Comparison of ENCODE assay signal across 8 cellular contexts in genomic region chr11:11171854-11172253, GRCh38.
DNase-seq lines count a peak whose midpoint lies in the region; ATAC-seq and TF ChIP-seq lines count a peak whose summit lies in the region.

No MANE protein-coding gene starts in this region.

- no peaks in the 10 kb centered on the region for H3K27me3 Mint-ChIP-seq in activated naive CD4-positive, alpha-beta T cell treated with anti-CD3 and anti-CD28 coated beads for 36 hours (ENCODE audit: low read depth)
- peaks cover 11% of the 10 kb centered on the region for H3K27me3 Mint-ChIP-seq in activated CD4-positive, alpha-beta T cell treated with anti-CD3 and anti-CD28 coated beads, Interleukin-2, amount 10 ng/mL, durations not matched to agents 24 days and 14 days
- H3K27me3 Mint-ChIP-seq in stimulated activated naive CD8-positive, alpha-beta T cell treated with anti-CD3 and anti-CD28 coated beads, Interleukin-15, amount 100 ng/mL, for 72 hours = no peaks in the 10 kb centered on the region

- H3K27me3 ChIP-seq in foreskin keratinocyte = peaks cover 6% of the 10 kb centered on the region

- no peak overlapping the region for H3K27ac Mint-ChIP-seq in activated naive CD4-positive, alpha-beta T cell treated with anti-CD3 and anti-CD28 coated beads for 36 hours
- H3K27ac Mint-ChIP-seq in activated CD4-positive, alpha-beta T cell treated with anti-CD3 and anti-CD28 coated beads, Interleukin-2, amount 10 ng/mL, durations not matched to agents 24 days and 14 days = no peak overlapping the region
- H3K27ac Mint-ChIP-seq in stimulated activated naive CD8-positive, alpha-beta T cell treated with anti-CD3 and anti-CD28 coated beads, Interleukin-15, amount 100 ng/mL, for 72 hours = peak overlapping the region; percentile 36 to 42

- H3K27ac ChIP-seq in foreskin keratinocyte = no peak overlapping the region

- peak; percentile 57 for DNase-seq in activated naive CD4-positive, alpha-beta T cell treated with anti-CD3 and anti-CD28 coated beads for 36 hours
- DNase-seq in activated naive CD4-positive, alpha-beta T cell treated with anti-CD3 and anti-CD28 coated beads, Interleukin-2, amount 50 U/mL, for 16 hours = no peak
- peak; percentile 70 for DNase-seq in activated CD4-positive, alpha-beta T cell treated with anti-CD3 and anti-CD28 coated beads, Interleukin-2, amount 10 ng/mL, durations not matched to agents 24 days and 14 days
- peak in 1 of 2 donors; percentile 12 for DNase-seq in stimulated activated naive CD8-positive, alpha-beta T cell treated with anti-CD3 and anti-CD28 coated beads, Interleukin-15, amount 100 ng/mL, for 72 hours
- DNase-seq in midbrain (lab: John Stamatoyannopoulos, UW) = no peak
- no peak for DNase-seq in NCI-H510A (lab: John Stamatoyannopoulos, UW)
- DNase-seq in foreskin keratinocyte = no peak

- no peaks in the 10 kb centered on the region for H3K36me3 Mint-ChIP-seq in activated naive CD4-positive, alpha-beta T cell treated with anti-CD3 and anti-CD28 coated beads for 36 hours (ENCODE audit: low read depth)
- no peaks in the 10 kb centered on the region for H3K36me3 Mint-ChIP-seq in activated CD4-positive, alpha-beta T cell treated with anti-CD3 and anti-CD28 coated beads, Interleukin-2, amount 10 ng/mL, durations not matched to agents 24 days and 14 days (ENCODE audit: low read depth)

- intact Hi-C loops in activated naive CD4-positive, alpha-beta T cell treated with anti-CD3 and anti-CD28 coated beads for 36 hours (cut with micrococcal nuclease) = no loop called here
- intact Hi-C loops in activated CD4-positive, alpha-beta T cell treated with anti-CD3 and anti-CD28 coated beads, Interleukin-2, amount 10 ng/mL, durations not matched to agents 24 days and 14 days (cut with micrococcal nuclease) = no loop called here

- CTCF ChIA-PET in activated naive CD4-positive, alpha-beta T cell treated with anti-CD3 and anti-CD28 coated beads for 36 hours (lab: Charles Lee) = interaction anchor here (0.5 kb wide), 1 partner anchor 811 kb away, joined by 3 read pairs; no protein-coding TSS in a partner anchor

- peaks cover 5% of the 10 kb centered on the region for H3K4me1 Mint-ChIP-seq in activated naive CD4-positive, alpha-beta T cell treated with anti-CD3 and anti-CD28 coated beads for 36 hours (ENCODE audit: low read depth)
- peaks cover 16% of the 10 kb centered on the region for H3K4me1 Mint-ChIP-seq in activated CD4-positive, alpha-beta T cell treated with anti-CD3 and anti-CD28 coated beads, Interleukin-2, amount 10 ng/mL, durations not matched to agents 24 days and 14 days
- H3K4me1 Mint-ChIP-seq in stimulated activated naive CD8-positive, alpha-beta T cell treated with anti-CD3 and anti-CD28 coated beads, Interleukin-15, amount 100 ng/mL, for 72 hours = peaks cover 21% of the 10 kb centered on the region

- H3K4me3 Mint-ChIP-seq in activated naive CD4-positive, alpha-beta T cell treated with anti-CD3 and anti-CD28 coated beads for 36 hours = no peak overlapping the region
- H3K4me3 Mint-ChIP-seq in activated CD4-positive, alpha-beta T cell treated with anti-CD3 and anti-CD28 coated beads, Interleukin-2, amount 10 ng/mL, durations not matched to agents 24 days and 14 days = no peak overlapping the region
- H3K4me3 Mint-ChIP-seq in stimulated activated naive CD8-positive, alpha-beta T cell treated with anti-CD3 and anti-CD28 coated beads, Interleukin-15, amount 100 ng/mL, for 72 hours = no peak overlapping the region

- H3K9me3 Mint-ChIP-seq in activated naive CD4-positive, alpha-beta T cell treated with anti-CD3 and anti-CD28 coated beads for 36 hours = no peaks in the 10 kb centered on the region
- no peaks in the 10 kb centered on the region for H3K9me3 Mint-ChIP-seq in activated CD4-positive, alpha-beta T cell treated with anti-CD3 and anti-CD28 coated beads, Interleukin-2, amount 10 ng/mL, durations not matched to agents 24 days and 14 days
- H3K9me3 Mint-ChIP-seq in stimulated activated naive CD8-positive, alpha-beta T cell treated with anti-CD3 and anti-CD28 coated beads, Interleukin-15, amount 100 ng/mL, for 72 hours = no peaks in the 10 kb centered on the region

- no peak for TF ChIP-seq CTCF in foreskin keratinocyte (conservative IDR thresholded peaks at IDR 0.05)

- ATAC-seq in HG02981 (IDR thresholded peaks at IDR 0.05; ENCODE audit: unreplicated experiment) (peak; percentile 56), foreskin keratinocyte (no peak)
- peak; percentile 85 for ATAC-seq in stimulated activated naive CD8-positive, alpha-beta T cell treated with anti-CD3 and anti-CD28 coated beads, Interleukin-15, amount 100 ng/mL, for 72 hours

- H3K4me1 ChIP-seq in foreskin keratinocyte = peaks cover 5% of the 10 kb centered on the region

Comparison
In these comparisons a context has a peak if more than half of its experiments do, and no peak if none do; other contexts are left out.
1. DNase-seq: peak in activated naive CD4-positive, alpha-beta T cell treated with anti-CD3 and anti-CD28 coated beads for 36 hours (single experiment) and activated CD4-positive, alpha-beta T cell treated with anti-CD3 and anti-CD28 coated beads, Interleukin-2, amount 10 ng/mL, durations not matched to agents 24 days and 14 days (single experiment); none in activated naive CD4-positive, alpha-beta T cell treated with anti-CD3 and anti-CD28 coated beads, Interleukin-2, amount 50 U/mL, for 16 hours (single experiment), midbrain (single experiment), NCI-H510A (single experiment) and foreskin keratinocyte (0 of 2).
2. H3K27ac Mint-ChIP-seq: peak in stimulated activated naive CD8-positive, alpha-beta T cell treated with anti-CD3 and anti-CD28 coated beads, Interleukin-15, amount 100 ng/mL, for 72 hours (2 of 2); none in activated naive CD4-positive, alpha-beta T cell treated with anti-CD3 and anti-CD28 coated beads for 36 hours (single experiment) and activated CD4-positive, alpha-beta T cell treated with anti-CD3 and anti-CD28 coated beads, Interleukin-2, amount 10 ng/mL, durations not matched to agents 24 days and 14 days (single experiment).